2 cellular contexts compared by ENCODE assay signal in the genomic region with DNA sequence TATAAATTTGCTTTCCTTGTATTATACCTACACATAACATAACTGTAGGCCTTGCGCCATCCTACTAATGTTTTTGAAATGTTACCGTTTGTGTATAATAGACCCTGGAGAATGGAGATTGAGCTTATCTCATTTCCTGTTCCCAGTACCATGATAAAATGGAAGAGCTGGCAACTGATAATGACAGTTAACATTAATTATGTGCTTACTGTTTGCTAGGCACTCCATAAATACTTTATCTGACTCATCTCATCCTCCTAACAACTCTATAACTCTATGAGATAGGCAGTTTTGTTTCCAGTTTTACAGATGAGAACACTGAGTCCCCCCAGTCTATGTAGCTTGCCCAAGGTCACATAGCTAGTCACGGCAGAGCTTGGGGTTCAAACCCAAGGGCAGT.
TF ChIP-seq lines count a peak whose summit lies in the region.

No MANE protein-coding gene starts in this region.

TF ChIP-seq in HepG2, 621 proteins besides CTCF, POLR2A, EP300 and RAD21 (continued from another document):
- TF ChIP-seq MYPOP (CRISPR knock-in tag; IDR thresholded peaks at IDR 0.05): no peak
- TF ChIP-seq NRL (CRISPR knock-in tag; IDR thresholded peaks at IDR 0.05; ENCODE audit: borderline replicate concordance): no peak
- TF ChIP-seq TFE3 (CRISPR knock-in tag; IDR thresholded peaks at IDR 0.05): no peak
- no peak for TF ChIP-seq GMEB2 (CRISPR knock-in tag; IDR thresholded peaks at IDR 0.05; ENCODE audit: low read depth)
- TF ChIP-seq STAG1 (CRISPR knock-in tag; IDR thresholded peaks at IDR 0.05): no peak
- no peak for TF ChIP-seq KAT7 (CRISPR knock-in tag; IDR thresholded peaks at IDR 0.05; ENCODE audit: borderline replicate concordance)
- TF ChIP-seq CENPBD1 (CRISPR knock-in tag; IDR thresholded peaks at IDR 0.05; ENCODE audit: borderline replicate concordance, low read depth): no peak
- no peak for TF ChIP-seq CBX5 (CRISPR knock-in tag; IDR thresholded peaks at IDR 0.05; ENCODE audit: borderline replicate concordance)
- no peak for TF ChIP-seq DMAP1 (CRISPR knock-in tag; IDR thresholded peaks at IDR 0.05)

TF ChIP-seq in K562, 482 proteins besides CTCF, POLR2A, EP300 and RAD21 (continued from another document):
- TF ChIP-seq, protein P1, sequence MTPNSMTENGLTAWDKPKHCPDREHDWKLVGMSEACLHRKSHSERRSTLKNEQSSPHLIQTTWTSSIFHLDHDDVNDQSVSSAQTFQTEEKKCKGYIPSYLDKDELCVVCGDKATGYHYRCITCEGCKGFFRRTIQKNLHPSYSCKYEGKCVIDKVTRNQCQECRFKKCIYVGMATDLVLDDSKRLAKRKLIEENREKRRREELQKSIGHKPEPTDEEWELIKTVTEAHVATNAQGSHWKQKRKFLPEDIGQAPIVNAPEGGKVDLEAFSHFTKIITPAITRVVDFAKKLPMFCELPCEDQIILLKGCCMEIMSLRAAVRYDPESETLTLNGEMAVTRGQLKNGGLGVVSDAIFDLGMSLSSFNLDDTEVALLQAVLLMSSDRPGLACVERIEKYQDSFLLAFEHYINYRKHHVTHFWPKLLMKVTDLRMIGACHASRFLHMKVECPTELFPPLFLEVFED (CRISPR knock-in tag; conservative IDR thresholded peaks at IDR 0.05): no peak
- TF ChIP-seq PHTF2 (CRISPR knock-in tag; IDR thresholded peaks at IDR 0.05) (no peak), E2F3 (CRISPR knock-in tag; IDR thresholded peaks at IDR 0.05) (no peak), ZKSCAN8 (CRISPR knock-in tag; IDR thresholded peaks at IDR 0.05) (peak; percentile 93; the same call in 1 of the 2 replicates), STAT5B (CRISPR knock-in tag; IDR thresholded peaks at IDR 0.05) (no peak)
